17 cellular contexts compared by ENCODE assay signal in genomic region chr12:104549820-104550480, GRCh38.
DNase-seq lines count a peak whose midpoint lies in the region; ATAC-seq and TF ChIP-seq lines count a peak whose summit lies in the region.
"Had no signal": no experiment of that assay in that cellular context is flagged by ENCODE, and none has a peak within 500 bp of the region (broad histone marks: within the 10 kb centered on the region; RNA-seq: fewer than 3 reads in every experiment).

No MANE protein-coding gene starts in this region.

- no peak overlapping the region for H2BK5ac ChIP-seq in mesendoderm (ENCODE audit: low read length)

- H3K9me3 ChIP-seq in endodermal cell (ENCODE audit: control insufficient read depth, low read length), result peaks cover 17% of the 10 kb centered on the region

- H3K4me1 Mint-ChIP-seq in endodermal cell, result peaks cover 18% of the 10 kb centered on the region

- no peak overlapping the region for H3K23ac ChIP-seq in mesendoderm (ENCODE audit: low read length)

- H3K79me1 ChIP-seq in mesendoderm (ENCODE audit: low read length), result no peaks in the 10 kb centered on the region

- H3K4me2 ChIP-seq in mesendoderm (ENCODE audit: low read length), result no peak overlapping the region

- no peak overlapping the region for H4K8ac ChIP-seq in mesendoderm (ENCODE audit: low read depth, low read length)

- H3K27ac Mint-ChIP-seq in endodermal cell, result no peak overlapping the region
- H3K27ac Mint-ChIP-seq: activated CD4-positive, alpha-beta memory T cell treated with anti-CD3 and anti-CD28 coated beads for 36 hours; type B pancreatic cell had no signal

- no CpG with 5 or more reads among the region's 9 CpGs for WGBS in mesendoderm (ENCODE audit: extremely low coverage, insufficient coverage, low lambda C conversion rate)
- 90 to 93% methylated on average over 8 to 9 of the region's 9 CpGs for WGBS in endodermal cell (ENCODE audit: insufficient coverage in 1 of 2, insufficient read length in 1 of 2), 2 experiments

- H2BK120ac ChIP-seq in mesendoderm (ENCODE audit: low read depth, low read length), result no peak overlapping the region

- no peak overlapping the region for H3K4me3 ChIP-seq in astrocyte of the spinal cord (ENCODE audit: low read depth, low read length)
- no peak overlapping the region for H3K4me3 ChIP-seq in mesendoderm (ENCODE audit: low read length)
- no peak overlapping the region for H3K4me3 ChIP-seq in endodermal cell (ENCODE audit: low read length)

- H2BK15ac ChIP-seq in mesendoderm (replicated peaks; ENCODE audit: low read depth), result no peak overlapping the region

- H3K4me1 ChIP-seq in mesendoderm (ENCODE audit: control insufficient read depth, low read depth, low read length) (no peaks in the 10 kb centered on the region), endodermal cell (ENCODE audit: control insufficient read depth, insufficient read depth, low read length) (no peaks in the 10 kb centered on the region)

- DNase-seq in Caki2 (ENCODE audit: low read depth) (peak; percentile 7), HT1080 (ENCODE audit: low read depth) (peak; percentile 61), astrocyte of the spinal cord (ENCODE audit: low read depth, low spot score) (no peak), mesendoderm (peak; percentile 65), substantia nigra (lab: John Stamatoyannopoulos, UW) (no peak), endodermal cell (no peak)
- DNase-seq in stimulated activated CD4-positive, alpha-beta T cell treated with anti-CD3 and anti-CD28 coated beads, Interleukin-15, amount 100 ng/mL, for 24 hours, result no peak
- DNase-seq: activated CD4-positive, alpha-beta memory T cell treated with anti-CD3 and anti-CD28 coated beads for 36 hours; activated effector memory CD4-positive, alpha-beta T cell treated with anti-CD3 and anti-CD28 coated beads, Interleukin-2, amount 50 U/mL, for 16 hours; kidney; NK-92 treated with Interleukin-12 subunit alpha and Interleukin-12 subunit beta, amount 100 ng/mL, for 24 hours; stimulated activated CD4-positive, alpha-beta T cell treated with anti-CD3 and anti-CD28 coated beads, Interleukin-1b, Interleukin-23, amount 100 ng/mL, for 48 hours; stimulated activated CD8-positive, alpha-beta memory T cell treated with anti-CD3 and anti-CD28 coated beads, Interleukin-4, amount 100 ng/mL, for 48 hours; T-helper 9 cell had no signal

- H3K4ac ChIP-seq in mesendoderm (ENCODE audit: low read depth, low read length), result no peak overlapping the region

- in situ Hi-C loops in Caki2 (cut with HindIII; ENCODE audit: low pct_unique_long_range_greater_than_20kb, low sequenced_read_pairs) (no loop called here), astrocyte of the spinal cord (cut with HindIII; ENCODE audit: low sequenced_read_pairs) (no loop called here)

- no peak overlapping the region for H3K18ac ChIP-seq in mesendoderm (ENCODE audit: low read length)

- H3K27me3 Mint-ChIP-seq in endodermal cell (ENCODE audit: insufficient read depth), result peaks cover 2% of the 10 kb centered on the region
- H3K27me3 Mint-ChIP-seq: activated CD4-positive, alpha-beta memory T cell treated with anti-CD3 and anti-CD28 coated beads for 36 hours; type B pancreatic cell had no signal

- H3K27ac ChIP-seq in mesendoderm (ENCODE audit: low read depth, low read length) (no peak overlapping the region), substantia nigra (ENCODE audit: low read depth, low read length, poor library complexity, severe bottlenecking) (no peak overlapping the region), endodermal cell (ENCODE audit: low read depth, low read length) (no peak overlapping the region)

- H3K9ac ChIP-seq in mesendoderm (ENCODE audit: low read length), result no peak overlapping the region
- no peak overlapping the region for H3K9ac ChIP-seq in endodermal cell (ENCODE audit: extremely low read depth, low read length, poor library complexity, severe bottlenecking)

- H3K9me3 Mint-ChIP-seq in endodermal cell, result peaks cover 14% of the 10 kb centered on the region

- H3K4me3 Mint-ChIP-seq in endodermal cell, result no peak overlapping the region
- H3K4me3 Mint-ChIP-seq: activated CD4-positive, alpha-beta memory T cell treated with anti-CD3 and anti-CD28 coated beads for 36 hours; CD14-positive monocyte; type B pancreatic cell had no signal

- H3K36me3 ChIP-seq in mesendoderm (ENCODE audit: control insufficient read depth, insufficient read depth, low read length), result no peaks in the 10 kb centered on the region
- H3K36me3 ChIP-seq in endodermal cell (ENCODE audit: control insufficient read depth, insufficient read depth, low read length), result peaks cover 6% of the 10 kb centered on the region

- no peak overlapping the region for H4K5ac ChIP-seq in mesendoderm (ENCODE audit: low read length)

- ATAC-seq in GM18870 (IDR thresholded peaks at IDR 0.05; ENCODE audit: unreplicated experiment), result no peak

- H2AK5ac ChIP-seq in mesendoderm (ENCODE audit: low read length), result no peak overlapping the region

- no peak overlapping the region for H3K56ac ChIP-seq in mesendoderm (ENCODE audit: low read length)

- no peaks in the 10 kb centered on the region for H3K27me3 ChIP-seq in mesendoderm (ENCODE audit: insufficient read depth, low read length, poor library complexity)
- no peaks in the 10 kb centered on the region for H3K27me3 ChIP-seq in endodermal cell (ENCODE audit: control insufficient read depth, insufficient read depth, low read length, poor library complexity, severe bottlenecking)

- H3K79me2 ChIP-seq in mesendoderm (ENCODE audit: control insufficient read depth, insufficient read depth, low read length), result no peaks in the 10 kb centered on the region

- H3K36me3 Mint-ChIP-seq in endodermal cell (ENCODE audit: low read depth), result peaks cover 8% of the 10 kb centered on the region

- TF ChIP-seq CTCF in astrocyte of the spinal cord (IDR thresholded peaks at IDR 0.05; ENCODE audit: low read depth, low read length) (peak; percentile 10), endodermal cell (conservative IDR thresholded peaks at IDR 0.05) (no peak)

Comparison
In these comparisons a context has a peak if more than half of its experiments do, and no peak if none do; other contexts are left out.
1. DNase-seq: peak in Caki2 (single experiment), HT1080 (single experiment) and mesendoderm (single experiment); none in astrocyte of the spinal cord (single experiment), stimulated activated CD4-positive, alpha-beta T cell treated with anti-CD3 and anti-CD28 coated beads, Interleukin-15, amount 100 ng/mL, for 24 hours (single experiment), substantia nigra (0 of 49) and endodermal cell (single experiment).